In the genomic region with DNA sequence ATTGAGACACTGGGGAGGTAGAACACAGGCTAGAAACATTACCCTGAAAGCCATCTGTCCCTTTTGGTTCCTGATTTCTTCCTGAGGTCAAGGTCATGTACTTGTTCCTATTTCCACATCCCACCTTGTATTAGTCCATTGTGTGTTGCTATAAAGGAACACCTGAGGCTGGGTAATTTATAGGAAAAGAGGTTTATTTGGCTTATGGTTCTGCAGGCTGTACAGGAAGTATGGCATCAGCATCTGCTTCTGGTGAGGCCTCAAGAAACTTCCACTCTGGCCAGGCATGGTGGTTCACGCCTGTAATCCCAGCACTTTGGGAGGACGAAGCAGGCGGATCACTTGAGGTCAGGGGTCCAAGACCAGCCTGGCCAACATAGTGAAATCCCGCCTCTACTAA, we compare ENCODE assay signal across 1 cellular context.
A peak's percentile ranks its signal among the peaks of the same experiment; 100 is the strongest.
TF ChIP-seq lines count a peak whose summit lies in the region.

No MANE protein-coding gene starts in this region.

TF ChIP-seq in HepG2, 621 proteins besides CTCF, POLR2A, EP300 and RAD21:
- no peak for TF ChIP-seq BORCS8-MEF2B (CRISPR knock-in tag; IDR thresholded peaks at IDR 0.05)
- no peak for TF ChIP-seq CBFB (CRISPR knock-in tag; IDR thresholded peaks at IDR 0.05)
- no peak for TF ChIP-seq ZNF574 (CRISPR knock-in tag; IDR thresholded peaks at IDR 0.05)
- 0 out of 2 replicates have a peak, but pooled peaks have one; percentile 37 for TF ChIP-seq NR2C2 (CRISPR knock-in tag; IDR thresholded peaks at IDR 0.05; ENCODE audit: borderline replicate concordance)
- TF ChIP-seq HMG20A (CRISPR knock-in tag; IDR thresholded peaks at IDR 0.05; ENCODE audit: borderline replicate concordance): 0 out of 2 replicates have a peak, but pooled peaks have one; percentile 26
- TF ChIP-seq, protein P1, sequence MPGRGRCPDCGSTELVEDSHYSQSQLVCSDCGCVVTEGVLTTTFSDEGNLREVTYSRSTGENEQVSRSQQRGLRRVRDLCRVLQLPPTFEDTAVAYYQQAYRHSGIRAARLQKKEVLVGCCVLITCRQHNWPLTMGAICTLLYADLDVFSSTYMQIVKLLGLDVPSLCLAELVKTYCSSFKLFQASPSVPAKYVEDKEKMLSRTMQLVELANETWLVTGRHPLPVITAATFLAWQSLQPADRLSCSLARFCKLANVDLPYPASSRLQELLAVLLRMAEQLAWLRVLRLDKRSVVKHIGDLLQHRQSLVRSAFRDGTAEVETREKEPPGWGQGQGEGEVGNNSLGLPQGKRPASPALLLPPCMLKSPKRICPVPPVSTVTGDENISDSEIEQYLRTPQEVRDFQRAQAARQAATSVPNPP (CRISPR knock-in tag; IDR thresholded peaks at IDR 0.05): no peak
- TF ChIP-seq ZNF530 (CRISPR knock-in tag; IDR thresholded peaks at IDR 0.05; ENCODE audit: low read depth): no peak
- TF ChIP-seq RARA (CRISPR knock-in tag; IDR thresholded peaks at IDR 0.05): peak; percentile 66
- no peak for TF ChIP-seq SOX13 (IDR thresholded peaks at IDR 0.05)
- 0 out of 4 replicates have a peak, but pooled peaks of 1 of the 2 experiments have one; percentile 19 for TF ChIP-seq SOX13 (CRISPR knock-in tag; conservative IDR thresholded peaks at IDR 0.05 in 1 of 2, IDR thresholded peaks at IDR 0.05 in 1 of 2)
- TF ChIP-seq ZNF563 (CRISPR knock-in tag; IDR thresholded peaks at IDR 0.05): no peak
- TF ChIP-seq FOXO4 (CRISPR knock-in tag; conservative IDR thresholded peaks at IDR 0.05): no peak
- peak; percentile 63; the same call in 1 of the 2 replicates for TF ChIP-seq ZNF766 (CRISPR knock-in tag; IDR thresholded peaks at IDR 0.05; ENCODE audit: borderline replicate concordance)
- TF ChIP-seq, protein P2, sequence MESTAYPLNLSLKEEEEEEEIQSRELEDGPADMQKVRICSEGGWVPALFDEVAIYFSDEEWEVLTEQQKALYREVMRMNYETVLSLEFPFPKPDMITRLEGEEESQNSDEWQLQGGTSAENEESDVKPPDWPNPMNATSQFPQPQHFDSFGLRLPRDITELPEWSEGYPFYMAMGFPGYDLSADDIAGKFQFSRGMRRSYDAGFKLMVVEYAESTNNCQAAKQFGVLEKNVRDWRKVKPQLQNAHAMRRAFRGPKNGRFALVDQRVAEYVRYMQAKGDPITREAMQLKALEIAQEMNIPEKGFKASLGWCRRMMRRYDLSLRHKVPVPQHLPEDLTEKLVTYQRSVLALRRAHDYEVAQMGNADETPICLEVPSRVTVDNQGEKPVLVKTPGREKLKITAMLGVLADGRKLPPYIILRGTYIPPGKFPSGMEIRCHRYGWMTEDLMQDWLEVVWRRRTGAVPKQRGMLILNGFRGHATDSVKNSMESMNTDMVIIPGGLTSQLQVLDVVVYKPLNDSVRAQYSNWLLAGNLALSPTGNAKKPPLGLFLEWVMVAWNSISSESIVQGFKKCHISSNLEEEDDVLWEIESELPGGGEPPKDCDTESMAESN (CRISPR knock-in tag; conservative IDR thresholded peaks at IDR 0.05): peak; percentile 57; the same call in 1 of the 2 replicates
- 0 out of 2 replicates have a peak, but pooled peaks have one; percentile 34 for TF ChIP-seq NR2F6 (IDR thresholded peaks at IDR 0.05)
- TF ChIP-seq NR2F6 (CRISPR knock-in tag; IDR thresholded peaks at IDR 0.05): peak; percentile 44; the same call in 1 of the 2 replicates
- TF ChIP-seq ARID2 (CRISPR knock-in tag; IDR thresholded peaks at IDR 0.05; ENCODE audit: borderline replicate concordance): no peak
- no peak for TF ChIP-seq AGO1 (IDR thresholded peaks at IDR 0.05; ENCODE audit: low read depth, low read length, poor library complexity, severe bottlenecking)
- TF ChIP-seq ZNF672 (CRISPR knock-in tag; IDR thresholded peaks at IDR 0.05): no peak
- TF ChIP-seq ZMYM2 (CRISPR knock-in tag; IDR thresholded peaks at IDR 0.05): 0 out of 2 replicates have a peak, but pooled peaks have one; percentile 30
- TF ChIP-seq RXRB (CRISPR knock-in tag; IDR thresholded peaks at IDR 0.05; ENCODE audit: borderline replicate concordance): peak; percentile 30; the same call in 1 of the 2 replicates
TF ChIP-seq in HepG2: peak in this region for 9.
